10 cellular contexts compared by ENCODE assay signal in the genomic region with DNA sequence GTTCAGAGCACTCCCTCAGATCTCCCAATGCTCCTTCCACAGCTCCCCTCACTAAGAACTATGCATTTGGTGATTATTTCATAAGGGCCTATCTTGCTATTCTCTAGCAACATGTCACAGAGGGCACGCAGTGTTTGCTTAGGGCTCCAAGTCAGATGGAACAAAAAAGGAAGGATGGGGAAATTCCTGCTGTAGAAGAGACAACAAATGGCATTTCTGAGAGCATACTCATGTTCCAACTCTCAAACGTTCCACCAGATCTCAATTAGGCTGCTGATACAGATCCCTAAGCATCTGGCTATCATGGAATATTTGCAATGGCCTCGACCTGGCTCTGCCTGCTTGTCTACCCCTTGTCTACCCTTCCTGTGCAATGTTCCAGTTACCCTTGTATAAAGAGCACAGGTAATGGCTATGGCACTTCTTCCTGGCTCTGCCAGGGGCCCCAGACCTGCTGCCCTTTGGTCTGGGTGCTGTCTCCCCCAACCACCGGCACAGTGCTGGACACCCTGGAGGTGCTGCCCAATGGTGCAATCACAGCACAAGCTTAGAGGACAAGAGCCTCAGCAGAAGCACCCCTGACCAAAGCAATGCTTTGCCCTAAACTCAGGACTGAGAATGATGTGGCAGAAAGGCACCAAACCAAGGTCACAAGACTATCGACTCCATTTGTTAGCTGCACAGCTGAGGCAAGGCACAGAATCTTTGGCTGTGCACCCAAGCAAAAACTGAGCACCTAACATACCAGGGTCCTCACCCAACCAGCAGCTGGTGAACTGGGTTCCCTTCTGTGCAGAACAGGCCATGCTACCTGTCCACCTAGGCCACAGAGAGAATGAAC. TPM values are rescaled to one million over a fixed set of nuclear protein-coding genes. Genes with fewer than 3 reads are reported as not detected.
DNase-seq lines count a peak whose midpoint lies in the region; ATAC-seq, FAIRE-seq and TF ChIP-seq lines count a peak whose summit lies in the region.
"Had no signal": no experiment of that assay in that cellular context is flagged by ENCODE, and none has a peak within 500 bp of the region (broad histone marks: within the 10 kb centered on the region; RNA-seq: fewer than 3 reads in every experiment).

No MANE protein-coding gene starts in this region.

- H3K9me3 Mint-ChIP-seq in mesothelial cell of epicardium, result no peaks in the 10 kb centered on the region

- H3K36me3 ChIP-seq in Karpas-422 (ENCODE audit: insufficient read depth, low read length) (peaks cover 58% of the 10 kb centered on the region), H1 (ENCODE audit: control insufficient read depth in 2 of 4, insufficient read depth in 4 of 4, low read length in 3 of 4) (peaks cover 18 to 30% (median 26%) of the 10 kb centered on the region in 4 experiments)

- H2BK12ac ChIP-seq in H1 (ENCODE audit: low read depth, low read length), result peak overlapping the region; percentile 100

- H3K9ac ChIP-seq in Karpas-422 (ENCODE audit: low read length) (peak overlapping the region; percentile 78), H1 (replicated peaks in 1 of 4; ENCODE audit: extremely low read depth in 1 of 4, low read depth in 3 of 4, low read length in 3 of 4) (0 out of 7 replicates have a peak overlapping the region, but pooled peaks of 1 of the 4 experiments have one; percentile 16)

- H3K79me2 ChIP-seq in Karpas-422 (ENCODE audit: low read length) (peaks cover 85% of the 10 kb centered on the region), H1 (ENCODE audit: control insufficient read depth in 1 of 2, insufficient read depth in 2 of 2, low read length in 2 of 2) (peaks cover 35 to 76% of the 10 kb centered on the region in 2 experiments)

- intact Hi-C loops in sciatic nerve (cut with DNase I), result no loop called here

- TF ChIP-seq RAD21 in H1 (IDR thresholded peaks at IDR 0.05 in 1 of 2, conservative IDR thresholded peaks at IDR 0.05 in 1 of 2; ENCODE audit: low read depth in 2 of 2, low read length in 2 of 2), result no peak

- TF ChIP-seq CTCF in H1 (IDR thresholded peaks at IDR 0.05; ENCODE audit: control extremely low read depth in 1 of 3, insufficient read depth in 1 of 3, low read depth in 1 of 3, low read length in 3 of 3) (no peak), mesothelial cell of epicardium (IDR thresholded peaks at IDR 0.05; ENCODE audit: unreplicated experiment) (no peak), GM13977 (IDR thresholded peaks at IDR 0.05; ENCODE audit: extremely low read depth, insufficient read depth, missing control alignments) (no peak)

- peak in 1 of 2 experiments; percentile 34; a peak in 2 of 3 replicates for TF ChIP-seq POLR2A in H1 (IDR thresholded peaks at IDR 0.05; ENCODE audit: control extremely low read depth in 1 of 2, low read depth in 2 of 2, low read length in 2 of 2)

- H2AK5ac ChIP-seq in H1 (ENCODE audit: low read depth, low read length), result peak overlapping the region; percentile 68

- H3K4me1 ChIP-seq in Karpas-422 (ENCODE audit: low read length) (peaks cover 69% of the 10 kb centered on the region), H1 (replicated peaks in 1 of 4; ENCODE audit: control insufficient read depth in 3 of 4, insufficient read depth in 4 of 4, low read length in 3 of 4) (peaks cover 16 to 32% (median 21%) of the 10 kb centered on the region in 4 experiments)

- H4K91ac ChIP-seq in H1 (replicated peaks; ENCODE audit: insufficient read length, low read length), result peak overlapping the region; percentile 100

- peak overlapping the region; percentile 23 for H3K23ac ChIP-seq in H1 (ENCODE audit: insufficient read length)

- H2BK15ac ChIP-seq in H1 (ENCODE audit: low read length), result peak overlapping the region; percentile 89

- peak overlapping the region; percentile 65 for H3K56ac ChIP-seq in H1 (replicated peaks; ENCODE audit: insufficient read length, low read depth, low read length)

- H4K20me1 ChIP-seq in Karpas-422 (ENCODE audit: insufficient read depth, low read depth, low read length) (peaks cover 77% of the 10 kb centered on the region), H1 (replicated peaks in 1 of 2; ENCODE audit: control insufficient read depth in 1 of 2, insufficient read depth in 2 of 2, low read length in 2 of 2) (peaks cover 12 to 25% of the 10 kb centered on the region in 2 experiments)

- FAIRE-seq in H1 (lab: Jason Lieb, UNC), result no peak
- FAIRE-seq: colon had no signal

- peak overlapping the region; percentile 99 for H2BK120ac ChIP-seq in H1 (replicated peaks; ENCODE audit: low read depth, low read length)

- no peak for TF ChIP-seq EP300 in H1 (IDR thresholded peaks at IDR 0.05; ENCODE audit: borderline replicate concordance in 1 of 2, low read depth in 2 of 2, low read length in 2 of 2)

- WGBS in H1 (ENCODE audit: extremely low coverage in 1 of 2, insufficient coverage in 1 of 2, insufficient read length in 1 of 2, insufficient replicate concordance in 2 of 2, low coverage in 1 of 2, low lambda C conversion rate in 2 of 2, missing lambda C conversion rate in 1 of 2), 2 experiments, result 57% methylated on average over 5 of the region's 5 CpGs; no CpG with 5 or more reads in 1 of the 2 experiments

- no peaks in the 10 kb centered on the region for H3K27me3 ChIP-seq in Karpas-422 (ENCODE audit: low read length)
- H3K27me3 ChIP-seq in H1 (replicated peaks in 1 of 4; ENCODE audit: control insufficient read depth in 3 of 4, extremely low read depth in 1 of 4, insufficient read depth in 3 of 4, low read length in 3 of 4), result no peaks in the 10 kb centered on the region

- POLR2A ChIA-PET in H1 (lab: Charles Lee; ENCODE audit: partially characterized antibody), result interaction anchor here (0.5 to 3.1 kb wide), 14 partner anchors 9 to 341 kb away, joined by 3 to 13 read pairs (median 4); a partner anchor contains a TSS

- H3K27ac Mint-ChIP-seq in mesothelial cell of epicardium, result no peak overlapping the region

- no peak overlapping the region for H3K4me3 Mint-ChIP-seq in mesothelial cell of epicardium

- in situ Hi-C loops in GM13977 (cut with MboI; ENCODE audit: low pct_unique_long_range_greater_than_20kb, low sequenced_read_pairs, unreplicated experiment), result no loop called here

- peak overlapping the region; percentile 99 for H2BK20ac ChIP-seq in H1 (ENCODE audit: low read length)

- peaks cover 16% of the 10 kb centered on the region for H3K79me1 ChIP-seq in H1 (ENCODE audit: low read depth, low read length)

- peak overlapping the region; percentile 97 for H2BK5ac ChIP-seq in H1 (ENCODE audit: low read depth, low read length)

- H3K4ac ChIP-seq in H1 (replicated peaks; ENCODE audit: insufficient read length, low read depth, low read length), result peak overlapping the region; percentile 99

- CTCF ChIA-PET in H1 (lab: Charles Lee; ENCODE audit: partially characterized antibody), result interaction anchor here (0.6 to 3.5 kb wide), 31 partner anchors 9 to 325 kb away, joined by 3 to 28 read pairs (median 4); no protein-coding TSS in a partner anchor

- H3K9me2 ChIP-seq in Karpas-422 (replicated peaks; ENCODE audit: insufficient read depth, low read length), result no peaks in the 10 kb centered on the region

- H3K36me3 Mint-ChIP-seq in mesothelial cell of epicardium, result peaks cover 23% of the 10 kb centered on the region

- no peak for ATAC-seq in sciatic nerve
- no peak for ATAC-seq in GM19452 (IDR thresholded peaks at IDR 0.05; ENCODE audit: unreplicated experiment)

- peaks cover 39% of the 10 kb centered on the region for H3K4me1 Mint-ChIP-seq in mesothelial cell of epicardium

- H2AFZ ChIP-seq in Karpas-422 (ENCODE audit: low read length) (no peak overlapping the region), H1 (ENCODE audit: low read length) (no peak overlapping the region)

- peak overlapping the region; percentile 75 for H4K5ac ChIP-seq in H1 (ENCODE audit: insufficient read length, low read depth, low read length)

- peak overlapping the region; percentile 6 for H3K14ac ChIP-seq in H1 (ENCODE audit: insufficient read length)

- H4K8ac ChIP-seq in H1 (ENCODE audit: extremely low read depth, insufficient read depth, low read length), result 0 out of 2 replicates have a peak overlapping the region, but pooled peaks have one; percentile 60

- DNase-seq in activated effector memory CD4-positive, alpha-beta T cell treated with anti-CD3 and anti-CD28 coated beads, Interleukin-2, amount 50 U/mL, for 16 hours, result peak; percentile 38
- no peak for DNase-seq in activated effector memory CD4-positive, alpha-beta T cell treated with Interleukin-2 at 50 U/mL for 16 hours
- no peak for DNase-seq in Karpas-422
- DNase-seq in H1 (ENCODE audit: low read depth in 1 of 2, low spot score in 2 of 2), result no peak
- DNase-seq in sciatic nerve (ENCODE audit: low spot score), result peak; percentile 42
- DNase-seq in mesothelial cell of epicardium (ENCODE audit: low spot score in 2 of 2, unreplicated experiment in 2 of 2), result no peak
- no peak for DNase-seq in GM13977 (ENCODE audit: low spot score)
- DNase-seq: NCI-H1048 had no signal

- H3K27ac ChIP-seq in Karpas-422 (ENCODE audit: low read length) (peak overlapping the region; percentile 96), H1 (ENCODE audit: low read depth, low read length) (peak overlapping the region; percentile 48; the same call in 1 of the 2 replicates)

- H3K4me3 ChIP-seq in Karpas-422 (ENCODE audit: low read length) (peak overlapping the region; percentile 83), H1 (ENCODE audit: extremely low read depth in 1 of 4, insufficient read depth in 2 of 4, low read depth in 3 of 4, low read length in 4 of 4) (peak overlapping the region; percentile 1 to 99 (median 36); a peak in 7 of 8 replicates)

- H3K4me2 ChIP-seq in Karpas-422 (ENCODE audit: low read depth, low read length, poor library complexity, severe bottlenecking) (peak overlapping the region; percentile 89), H1 (ENCODE audit: insufficient read depth in 1 of 2, low read depth in 2 of 2, low read length in 2 of 2) (peak overlapping the region; percentile 94 to 96)

- H3K23me2 ChIP-seq in H1 (ENCODE audit: low read depth, low read length), result peaks cover 14% of the 10 kb centered on the region

- H3K27me3 Mint-ChIP-seq in mesothelial cell of epicardium (ENCODE audit: low read depth), result no peaks in the 10 kb centered on the region

- peak overlapping the region; percentile 100 for H3K18ac ChIP-seq in H1 (ENCODE audit: extremely low read depth, low read length)

- H3K9me3 ChIP-seq in Karpas-422 (ENCODE audit: low read length), result no peaks in the 10 kb centered on the region
- no peaks in the 10 kb centered on the region for H3K9me3 ChIP-seq in H1 (ENCODE audit: insufficient read depth in 2 of 2, low read depth in 1 of 2, low read length in 1 of 2)

RNA-seq across cellular contexts. Expression of a gene that starts 3.6 kb away (rescaled TPM):
- total RNA-seq in Karpas-422 (2014; rRNA removed; shearing (Covaris generic); ENCODE audit: low replicate concordance), result 298 and 586 TPM in 2 replicates
- 408 and 416 TPM in 2 replicates for total RNA-seq in H1 (2021; fragmentation: NEBNext Ultra II Directional; extraction: Animal tissue kit (Norgen Biotek cat#: 25700))
- polyA plus RNA-seq in H1 (2011; rRNA removed), result 441 and 711 TPM in 2 replicates
- 578 TPM for polyA plus RNA-seq in H1 (2011; cell fraction: cytosol; rRNA removed)
- polyA plus RNA-seq in H1 (2011; cell fraction: nucleus; rRNA removed), result 551 TPM
- polyA plus RNA-seq in H1 (2012, experiment 1 of 2), result 318 to 335 TPM (median 328 TPM) in 4 replicates
- 58.8 TPM for polyA plus RNA-seq in H1 (2012, experiment 2 of 2)
- polyA plus RNA-seq in H1 (2013, experiment 1 of 2), result 354 TPM
- 356 TPM for polyA plus RNA-seq in H1 (2013, experiment 2 of 2)
- polyA minus RNA-seq in H1 (2011; rRNA and poly(A)+ RNA removed), result 516 and 569 TPM in 2 replicates
- polyA minus RNA-seq in H1 (2011; cell fraction: cytosol; rRNA and poly(A)+ RNA removed), result 222 TPM
- 286 TPM for polyA minus RNA-seq in H1 (2011; cell fraction: nucleus; rRNA and poly(A)+ RNA removed)
- total RNA-seq in sciatic nerve (85.2 TPM), mesothelial cell of epicardium (94.7 to 101 TPM (median 95.3 TPM) in 3 replicates)

Comparison
In these comparisons a context has a peak if more than half of its experiments do, and no peak if none do; other contexts are left out.
1. DNase-seq: peak in activated effector memory CD4-positive, alpha-beta T cell treated with anti-CD3 and anti-CD28 coated beads, Interleukin-2, amount 50 U/mL, for 16 hours (single experiment) and sciatic nerve (single experiment); none in activated effector memory CD4-positive, alpha-beta T cell treated with Interleukin-2 at 50 U/mL for 16 hours (single experiment), Karpas-422 (single experiment), H1 (0 of 2), mesothelial cell of epicardium (0 of 2) and GM13977 (single experiment).